8 cellular contexts compared by ENCODE assay signal in the genomic region with DNA sequence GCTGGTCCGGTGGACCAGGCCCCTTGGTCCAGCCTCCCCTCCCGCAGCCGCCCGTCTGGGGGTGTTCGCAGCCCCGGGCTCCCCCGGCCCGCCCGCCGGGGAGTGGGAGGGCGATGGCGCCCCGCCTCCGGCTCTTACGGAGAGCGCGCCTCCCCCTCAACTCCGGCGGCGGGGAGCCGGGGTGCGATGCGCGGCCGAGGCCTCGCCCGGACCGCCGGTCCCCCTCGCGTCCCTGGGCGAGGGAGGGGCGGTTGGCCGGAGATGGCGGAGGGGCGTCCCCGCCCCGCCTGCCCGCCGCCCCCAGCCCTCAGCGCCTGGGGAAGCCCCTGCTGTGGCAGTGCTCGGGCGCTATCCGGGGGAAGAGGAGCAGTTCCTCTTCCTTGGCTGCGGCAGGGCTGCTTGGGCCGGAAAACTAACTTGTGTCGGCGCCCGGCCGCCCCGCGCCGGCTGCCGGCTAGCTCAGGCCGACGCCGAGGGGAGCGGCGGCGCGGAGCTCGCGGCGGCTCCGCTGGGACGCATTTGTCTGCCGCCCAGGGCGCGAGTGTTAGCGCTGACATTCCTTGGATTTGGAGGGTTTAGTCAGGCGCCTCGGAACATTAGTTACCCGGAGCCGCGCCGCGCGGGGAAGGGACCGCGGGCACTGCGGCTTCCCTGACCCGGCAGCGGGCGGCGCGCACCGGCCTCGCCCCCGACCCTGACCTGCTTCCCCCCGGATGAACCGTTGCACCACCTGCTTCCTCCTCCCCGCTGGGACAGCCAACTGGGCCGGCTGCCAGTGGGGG. TPM values are rescaled to one million over a fixed set of nuclear protein-coding genes. Genes with fewer than 3 reads are reported as not detected.
DNase-seq lines count a peak whose midpoint lies in the region; ATAC-seq and TF ChIP-seq lines count a peak whose summit lies in the region.

No MANE protein-coding gene starts in this region.

- intact Hi-C loops in activated CD4-positive, alpha-beta T cell treated with anti-CD3 and anti-CD28 coated beads for 36 hours (cut with DNase I, micrococcal nuclease) = loop anchor here (1.0 to 10.0 kb wide), 9 partner anchors 21 to 1113 kb away; partner anchors contain the start of genes HMGB2 (in 2 of the 2), CEP44 (in 1 of the 2) and FBXO8 (in 1 of the 2)
- intact Hi-C loops in left lung (cut with DNase I) = no loop called here

- CTCF ChIA-PET in activated CD4-positive, alpha-beta T cell treated with anti-CD3 and anti-CD28 coated beads for 36 hours (lab: Charles Lee) = interaction anchor here (0.7 to 3.0 kb wide), 5 partner anchors 9 to 145 kb away, joined by 3 to 8 read pairs (median 5); no protein-coding TSS in a partner anchor

- peaks cover 7 to 46% of the 10 kb centered on the region in 2 donors for H3K4me1 ChIP-seq in left lung

- no peaks in the 10 kb centered on the region for H3K9me3 ChIP-seq in left lung

- peak; percentile 61 for ATAC-seq in HG02840 (IDR thresholded peaks at IDR 0.05; ENCODE audit: low FRiP score, unreplicated experiment)
- ATAC-seq in activated CD4-positive, alpha-beta T cell treated with anti-CD3 and anti-CD28 coated beads for 36 hours = peak; percentile 66
- ATAC-seq in left lung = peak; percentile 73

- no peaks in the 10 kb centered on the region for H3K36me3 Mint-ChIP-seq in activated CD4-positive, alpha-beta T cell treated with anti-CD3 and anti-CD28 coated beads for 36 hours (ENCODE audit: low read depth)

- H3K27me3 ChIP-seq in left lung = no peaks in the 10 kb centered on the region

- H3K27me3 Mint-ChIP-seq in activated CD4-positive, alpha-beta T cell treated with anti-CD3 and anti-CD28 coated beads for 36 hours = no peaks in the 10 kb centered on the region

- peaks cover 53% of the 10 kb centered on the region for H3K4me1 Mint-ChIP-seq in activated CD4-positive, alpha-beta T cell treated with anti-CD3 and anti-CD28 coated beads for 36 hours

- peak; percentile 10 to 36 for DNase-seq in NCI-H524 (lab: John Stamatoyannopoulos, UW)
- DNase-seq in NCI-H524 treated with DMSO at 0.1 percent for 48 hours (lab: John Stamatoyannopoulos, UW) = no peak
- peak; percentile 20 for DNase-seq in NCI-H146 treated with DMSO at 0.1 percent for 48 hours (lab: John Stamatoyannopoulos, UW; ENCODE audit: unreplicated experiment)
- peak; percentile 77 for DNase-seq in activated CD4-positive, alpha-beta T cell treated with anti-CD3 and anti-CD28 coated beads for 36 hours
- peak; percentile 82 for DNase-seq in coronary artery (ENCODE audit: low spot score)
- DNase-seq in left lung = peak; percentile 79 to 94
- DNase-seq in stimulated activated CD4-positive, alpha-beta T cell treated with anti-CD3 and anti-CD28 coated beads, Interleukin-2, amount 100 ng/mL, for 48 hours = peak; percentile 35 to 42

- no peaks in the 10 kb centered on the region for H3K36me3 ChIP-seq in left lung

- POLR2A ChIA-PET in activated CD4-positive, alpha-beta T cell treated with anti-CD3 and anti-CD28 coated beads for 36 hours (lab: Charles Lee) = no interaction called here

- H3K27ac Mint-ChIP-seq in activated CD4-positive, alpha-beta T cell treated with anti-CD3 and anti-CD28 coated beads for 36 hours = peak overlapping the region; percentile 84

- H3K4me3 ChIP-seq in coronary artery (peak overlapping the region; percentile 81), left lung (peak overlapping the region; percentile 74 to 83)

- TF ChIP-seq CTCF in coronary artery (IDR thresholded peaks at IDR 0.05) = no peak
- TF ChIP-seq CTCF in left lung (IDR thresholded peaks at IDR 0.05) = no peak

- H3K9me3 Mint-ChIP-seq in activated CD4-positive, alpha-beta T cell treated with anti-CD3 and anti-CD28 coated beads for 36 hours (ENCODE audit: low read depth) = no peaks in the 10 kb centered on the region

- H3K27ac ChIP-seq in coronary artery (peak overlapping the region; percentile 92 to 95), left lung (peak overlapping the region; percentile 89 to 97)

- H3K4me3 Mint-ChIP-seq in activated CD4-positive, alpha-beta T cell treated with anti-CD3 and anti-CD28 coated beads for 36 hours = peak overlapping the region; percentile 81

RNA-seq across cellular contexts. Expression of gene GALNT7, which starts 1.0 kb away (rescaled TPM):
- 10 to 100 TPM; 11.4 to 15.1 TPM for total RNA-seq in activated CD4-positive, alpha-beta T cell treated with anti-CD3 and anti-CD28 coated beads for 36 hours
- total RNA-seq in left lung = 10 to 100 TPM; 25.2 to 27.5 TPM

Comparison
In these comparisons a context has a peak if more than half of its experiments do, and no peak if none do; other contexts are left out.
1. intact Hi-C loops: an anchor here in activated CD4-positive, alpha-beta T cell treated with anti-CD3 and anti-CD28 coated beads for 36 hours (1.0 to 10.0 kb wide); none called in left lung.